ENCODE assay signal across 23 cellular contexts in the genomic region with DNA sequence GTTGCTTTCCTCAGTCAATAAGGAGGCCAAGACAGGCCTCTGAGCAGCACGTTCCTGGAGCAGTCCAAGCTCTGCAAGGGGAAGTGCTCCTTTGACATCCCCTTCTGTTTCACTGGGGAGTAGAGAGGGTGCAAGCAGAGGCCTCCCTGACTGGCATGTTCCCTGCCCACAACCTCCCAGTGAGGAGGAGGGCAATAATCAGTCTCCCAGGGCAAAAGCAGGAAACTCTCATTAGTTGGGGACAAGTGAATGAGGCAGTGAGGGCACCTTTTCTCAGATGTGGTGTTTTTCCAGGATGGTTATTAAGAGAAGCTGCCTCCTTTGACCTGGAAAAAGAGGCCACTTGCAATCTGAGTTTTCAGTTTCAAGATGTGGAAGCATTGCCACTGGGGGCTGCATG.
"Had no signal": no experiment of that assay in that cellular context is flagged by ENCODE, and none has a peak within 500 bp of the region (broad histone marks: within the 10 kb centered on the region; RNA-seq: fewer than 3 reads in every experiment).

No MANE protein-coding gene starts in this region.

- H3K27ac Mint-ChIP-seq: activated CD8-positive, alpha-beta T cell treated with anti-CD3 and anti-CD28 coated beads for 36 hours; activated naive CD8-positive, alpha-beta T cell; activated T-helper 2 cell treated with anti-CD3 and anti-CD28 coated beads, Interferon-gamma antibody, Interleukin-2, Interleukin-4, amounts not matched to agents 10 μg/mL and 5 μg/mL and 100 μg/mL, durations not matched to agents 14 hours and 24 hours and 36 hours; natural killer cell treated with Interleukin-12 subunit alpha and Interleukin-12 subunit beta and Interleukin-15 and Interleukin-18, amount 100 ng/mL, for 72 hours; stimulated activated effector memory CD8-positive, alpha-beta T cell treated with anti-CD3 and anti-CD28 coated beads, Interleukin-12 subunit alpha, Interleukin-12 subunit beta, amount 100 ng/mL, for 72 hours; stimulated activated naive CD8-positive, alpha-beta T cell treated with anti-CD3 and anti-CD28 coated beads, Interleukin-15, Interleukin-2, amounts not matched to agents 100 ng/mL and 50 ng/mL, for 24 hours; T-helper 17 cell had no signal

- H3K4me3 ChIP-seq: gastrocnemius medialis, hepatocyte, left ventricle myocardium inferior, lung, thoracic aorta had no signal

- H3K4me3 Mint-ChIP-seq: activated CD8-positive, alpha-beta T cell treated with anti-CD3 and anti-CD28 coated beads for 36 hours; activated naive CD8-positive, alpha-beta T cell; natural killer cell treated with Interleukin-12 subunit alpha and Interleukin-12 subunit beta and Interleukin-15 and Interleukin-18, amount 100 ng/mL, for 72 hours; stimulated activated effector memory CD8-positive, alpha-beta T cell treated with anti-CD3 and anti-CD28 coated beads, Interleukin-12 subunit alpha, Interleukin-12 subunit beta, amount 100 ng/mL, for 72 hours; stimulated activated naive CD8-positive, alpha-beta T cell treated with anti-CD3 and anti-CD28 coated beads, Interleukin-15, Interleukin-2, amounts not matched to agents 100 ng/mL and 50 ng/mL, for 24 hours; T-helper 17 cell had no signal

- DNase-seq: activated CD4-positive, alpha-beta T cell treated with anti-CD3 and anti-CD28 coated beads, Interleukin-2, amount 50 U/mL, for 1 hour; activated CD4-positive, CD25-positive, alpha-beta regulatory T cell treated with anti-CD3 and anti-CD28 coated beads, Interleukin-2, amount 50 U/mL, for 72 hours; activated CD8-positive, alpha-beta T cell treated with anti-CD3 and anti-CD28 coated beads for 36 hours; activated T-cell treated with anti-CD3 and anti-CD28 coated beads, Interleukin-2, amount 50 U/mL, for 48 hours; anterior cingulate cortex; effector CD8-positive, alpha-beta T cell; gastrocnemius medialis; left ventricle myocardium inferior; mesendoderm; small intestine; stimulated activated CD4-positive, alpha-beta T cell treated with anti-CD3 and anti-CD28 coated beads, Interleukin-4, amount 100 ng/mL, for 24 hours; T-helper 17 cell; T1000; trophoblast cell had no signal

- H3K9me3 Mint-ChIP-seq: activated CD8-positive, alpha-beta T cell treated with anti-CD3 and anti-CD28 coated beads for 36 hours; activated T-helper 2 cell treated with anti-CD3 and anti-CD28 coated beads, Interferon-gamma antibody, Interleukin-2, Interleukin-4, amounts not matched to agents 10 μg/mL and 5 μg/mL and 100 μg/mL, durations not matched to agents 14 hours and 24 hours and 36 hours; natural killer cell treated with Interleukin-12 subunit alpha and Interleukin-12 subunit beta and Interleukin-15 and Interleukin-18, amount 100 ng/mL, for 72 hours; stimulated activated effector memory CD8-positive, alpha-beta T cell treated with anti-CD3 and anti-CD28 coated beads, Interleukin-12 subunit alpha, Interleukin-12 subunit beta, amount 100 ng/mL, for 72 hours; stimulated activated naive CD8-positive, alpha-beta T cell treated with anti-CD3 and anti-CD28 coated beads, Interleukin-15, Interleukin-2, amounts not matched to agents 100 ng/mL and 50 ng/mL, for 24 hours had no signal

- H3K36me3 Mint-ChIP-seq: activated naive CD8-positive, alpha-beta T cell; natural killer cell treated with Interleukin-12 subunit alpha and Interleukin-12 subunit beta and Interleukin-15 and Interleukin-18, amount 100 ng/mL, for 72 hours; stimulated activated effector memory CD8-positive, alpha-beta T cell treated with anti-CD3 and anti-CD28 coated beads, Interleukin-12 subunit alpha, Interleukin-12 subunit beta, amount 100 ng/mL, for 72 hours had no signal

- ATAC-seq: activated CD8-positive, alpha-beta T cell treated with anti-CD3 and anti-CD28 coated beads for 36 hours; gastrocnemius medialis; natural killer cell treated with Interleukin-12 subunit alpha and Interleukin-12 subunit beta and Interleukin-15 and Interleukin-18, amount 100 ng/mL, for 72 hours; sciatic nerve; stimulated activated effector memory CD8-positive, alpha-beta T cell treated with anti-CD3 and anti-CD28 coated beads, Interleukin-12 subunit alpha, Interleukin-12 subunit beta, amount 100 ng/mL, for 72 hours; T-helper 17 cell had no signal

- H3K27ac ChIP-seq: gastrocnemius medialis, hepatocyte, left ventricle myocardium inferior, thoracic aorta had no signal

- H3K9me3 ChIP-seq: gastrocnemius medialis, left ventricle myocardium inferior, thoracic aorta had no signal

- H3K36me3 ChIP-seq: gastrocnemius medialis, left ventricle myocardium inferior, thoracic aorta had no signal

- H3K27me3 ChIP-seq: gastrocnemius medialis, hepatocyte had no signal
